1 cellular context compared by ENCODE assay signal in the genomic region with DNA sequence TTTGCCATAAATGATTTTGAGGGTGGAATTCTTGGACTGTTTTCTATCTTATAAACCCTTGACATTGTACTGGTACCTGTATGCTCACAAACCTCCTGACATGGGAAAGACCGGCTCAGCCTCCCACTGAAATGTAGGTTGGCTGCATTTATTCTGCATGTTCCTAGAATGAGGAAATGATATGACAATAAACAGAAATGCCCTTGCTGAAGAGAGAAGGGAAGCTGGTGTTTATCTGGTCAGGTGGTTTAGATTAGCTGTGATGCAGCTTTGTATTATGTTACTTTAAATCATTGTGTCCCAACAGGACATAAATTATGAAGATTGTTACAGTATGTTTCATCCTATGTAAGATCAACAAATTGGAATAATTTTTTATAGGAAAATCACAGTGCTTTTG.
TF ChIP-seq lines count a peak whose summit lies in the region.

No MANE protein-coding gene starts in this region.

TF ChIP-seq in K562, 482 proteins besides CTCF, POLR2A, EP300 and RAD21:
- TF ChIP-seq, protein P1, sequence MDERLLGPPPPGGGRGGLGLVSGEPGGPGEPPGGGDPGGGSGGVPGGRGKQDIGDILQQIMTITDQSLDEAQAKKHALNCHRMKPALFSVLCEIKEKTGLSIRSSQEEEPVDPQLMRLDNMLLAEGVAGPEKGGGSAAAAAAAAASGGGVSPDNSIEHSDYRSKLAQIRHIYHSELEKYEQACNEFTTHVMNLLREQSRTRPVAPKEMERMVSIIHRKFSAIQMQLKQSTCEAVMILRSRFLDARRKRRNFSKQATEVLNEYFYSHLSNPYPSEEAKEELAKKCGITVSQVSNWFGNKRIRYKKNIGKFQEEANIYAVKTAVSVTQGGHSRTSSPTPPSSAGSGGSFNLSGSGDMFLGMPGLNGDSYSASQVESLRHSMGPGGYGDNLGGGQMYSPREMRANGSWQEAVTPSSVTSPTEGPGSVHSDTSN (CRISPR knock-in tag; IDR thresholded peaks at IDR 0.05; ENCODE audit: low read depth) = no peak
- TF ChIP-seq, protein P1 (tag; conservative IDR thresholded peaks at IDR 0.05; ENCODE audit: low read depth) = 0 out of 2 replicates have a peak, but pooled peaks have one; percentile 14
- peak; percentile 25 for TF ChIP-seq MEIS2 (IDR thresholded peaks at IDR 0.05; ENCODE audit: partially characterized antibody)
- no peak for TF ChIP-seq FOXJ2 (tag; IDR thresholded peaks at IDR 0.05)
